ENCODE assay signal across 8 cellular contexts in genomic region chr18:812673-813404, GRCh38. TPM values are rescaled to one million over a fixed set of nuclear protein-coding genes. Genes with fewer than 3 reads are reported as not detected.
DNase-seq lines count a peak whose midpoint lies in the region; ATAC-seq and TF ChIP-seq lines count a peak whose summit lies in the region.

No MANE protein-coding gene starts in this region.

- peak overlapping the region; percentile 87 to 94 (median 93) for H3K4me3 Mint-ChIP-seq in CD4-positive, CD25-positive, alpha-beta regulatory T cell
- peak overlapping the region; percentile 95 for H3K4me3 Mint-ChIP-seq in activated naive CD4-positive, alpha-beta T cell treated with anti-CD3 and anti-CD28 coated beads, Interleukin-2, amount 50 U/mL, for 24 hours

- WGBS in upper lobe of left lung, 2 donors = 0 to 1% methylated on average over 12 to 33 of the region's 33 CpGs

- no peaks in the 10 kb centered on the region for H3K9me3 Mint-ChIP-seq in CD4-positive, CD25-positive, alpha-beta regulatory T cell
- no peaks in the 10 kb centered on the region for H3K9me3 Mint-ChIP-seq in activated naive CD4-positive, alpha-beta T cell treated with anti-CD3 and anti-CD28 coated beads, Interleukin-2, amount 50 U/mL, for 24 hours

- peak; percentile 60 to 64 for ATAC-seq in CD4-positive, CD25-positive, alpha-beta regulatory T cell (ENCODE audit: low read depth in 2 of 2)
- ATAC-seq in GM19452 (IDR thresholded peaks at IDR 0.05; ENCODE audit: unreplicated experiment) = peak; percentile 30
- ATAC-seq in upper lobe of left lung (ENCODE audit: low FRiP score in 2 of 2) = peak; percentile 80 to 85

- H3K4me1 ChIP-seq in CD4-positive, CD25-positive, alpha-beta regulatory T cell (ENCODE audit: control insufficient read depth, insufficient read depth, low read length, poor library complexity, severe bottlenecking) = peaks cover 33% of the 10 kb centered on the region
- H3K4me1 ChIP-seq in cardiac muscle cell (ENCODE audit: low read depth) (peaks cover 14% of the 10 kb centered on the region), upper lobe of left lung (peaks cover 8 to 37% (median 12%) of the 10 kb centered on the region in 4 donors)

- peak overlapping the region; percentile 97 to 99 (median 98) for H3K27ac Mint-ChIP-seq in CD4-positive, CD25-positive, alpha-beta regulatory T cell
- H3K27ac Mint-ChIP-seq in activated naive CD4-positive, alpha-beta T cell treated with anti-CD3 and anti-CD28 coated beads, Interleukin-2, amount 50 U/mL, for 24 hours = peak overlapping the region; percentile 99

- H3K4me3 ChIP-seq in CD4-positive, CD25-positive, alpha-beta regulatory T cell (ENCODE audit: low read depth, low read length) = peak overlapping the region; percentile 82
- H3K4me3 ChIP-seq in cardiac muscle cell (peak overlapping the region; percentile 98), upper lobe of left lung (peak overlapping the region; percentile 36 to 88 (median 78))

- peak in 1 of 4 donors; percentile 1 for TF ChIP-seq EP300 in upper lobe of left lung (IDR thresholded peaks at IDR 0.05)

- in situ Hi-C loops in SK-MEL-5 (cut with HindIII; ENCODE audit: low pct_unique_long_range_greater_than_20kb, low sequenced_read_pairs) = no loop called here

- H3K4me1 Mint-ChIP-seq in CD4-positive, CD25-positive, alpha-beta regulatory T cell = peaks cover 23 to 76% (median 48%) of the 10 kb centered on the region in 4 donors
- peaks cover 66% of the 10 kb centered on the region for H3K4me1 Mint-ChIP-seq in activated naive CD4-positive, alpha-beta T cell treated with anti-CD3 and anti-CD28 coated beads, Interleukin-2, amount 50 U/mL, for 24 hours

- DNase-seq in CD4-positive, CD25-positive, alpha-beta regulatory T cell = peak; percentile 53 to 83 (median 77)
- peak; percentile 58 for DNase-seq in HK-2 (ENCODE audit: unreplicated experiment)
- peak; percentile 69 for DNase-seq in SK-MEL-5 (ENCODE audit: low read depth, low spot score)
- peak in 1 of 2 donors; percentile 95 for DNase-seq in cardiac muscle cell (ENCODE audit: low read depth in 1 of 2, low spot score in 1 of 2)
- DNase-seq in pons (ENCODE audit: low spot score) = peak; percentile 31
- DNase-seq in upper lobe of left lung = peak in 1 of 2 donors; percentile 79

- no peaks in the 10 kb centered on the region for H3K36me3 Mint-ChIP-seq in CD4-positive, CD25-positive, alpha-beta regulatory T cell
- H3K36me3 Mint-ChIP-seq in activated naive CD4-positive, alpha-beta T cell treated with anti-CD3 and anti-CD28 coated beads, Interleukin-2, amount 50 U/mL, for 24 hours = peaks cover 3% of the 10 kb centered on the region

- H3K27me3 ChIP-seq in CD4-positive, CD25-positive, alpha-beta regulatory T cell (ENCODE audit: control insufficient read depth, insufficient read depth, low read length) = peaks cover 20% of the 10 kb centered on the region
- no peaks in the 10 kb centered on the region for H3K27me3 ChIP-seq in cardiac muscle cell
- no peaks in the 10 kb centered on the region for H3K27me3 ChIP-seq in upper lobe of left lung

- H3K36me3 ChIP-seq in CD4-positive, CD25-positive, alpha-beta regulatory T cell (ENCODE audit: control insufficient read depth, insufficient read depth, low read length) = no peaks in the 10 kb centered on the region
- no peaks in the 10 kb centered on the region for H3K36me3 ChIP-seq in cardiac muscle cell
- no peaks in the 10 kb centered on the region for H3K36me3 ChIP-seq in upper lobe of left lung

- peak overlapping the region; percentile 88 for H3K27ac ChIP-seq in CD4-positive, CD25-positive, alpha-beta regulatory T cell (ENCODE audit: insufficient read depth, low read length, poor library complexity, severe bottlenecking)
- H3K27ac ChIP-seq in cardiac muscle cell (peak overlapping the region; percentile 98), upper lobe of left lung (peak overlapping the region; percentile 93 to 96 (median 96))

- no peak for TF ChIP-seq CTCF in cardiac muscle cell (IDR thresholded peaks at IDR 0.05; ENCODE audit: low read depth, low read length)
- no peak for TF ChIP-seq CTCF in upper lobe of left lung (IDR thresholded peaks at IDR 0.05)

- peak in 1 of 4 donors; percentile 47 for TF ChIP-seq POLR2A in upper lobe of left lung (IDR thresholded peaks at IDR 0.05)

- H3K9me3 ChIP-seq in CD4-positive, CD25-positive, alpha-beta regulatory T cell (ENCODE audit: control insufficient read depth in 2 of 2, low read length in 2 of 2) = no peaks in the 10 kb centered on the region
- H3K9me3 ChIP-seq in cardiac muscle cell (ENCODE audit: low read depth) (no peaks in the 10 kb centered on the region), upper lobe of left lung (no peaks in the 10 kb centered on the region)

- H3K27me3 Mint-ChIP-seq in CD4-positive, CD25-positive, alpha-beta regulatory T cell = peaks cover 27% of the 10 kb centered on the region
- H3K27me3 Mint-ChIP-seq in activated naive CD4-positive, alpha-beta T cell treated with anti-CD3 and anti-CD28 coated beads, Interleukin-2, amount 50 U/mL, for 24 hours = no peaks in the 10 kb centered on the region

RNA-seq across cellular contexts. Expression of gene YES1, which starts 0.8 kb away (rescaled TPM):
- 4.1 TPM for total RNA-seq in CD4-positive, CD25-positive, alpha-beta regulatory T cell
- 1 to 10 TPM in 2 of 4 donors, under 1 TPM in 2; 0.23 to 2.1 (median 1.2) TPM for polyA plus RNA-seq in CD4-positive, CD25-positive, alpha-beta regulatory T cell
- 50.9 and 54.1 TPM in 2 replicates for total RNA-seq in SK-MEL-5 (2014; rRNA removed; shearing (Covaris generic))
- polyA plus RNA-seq in SK-MEL-5 (2015; cell fraction: cytosol; rRNA removed) = 55.9 and 87.8 TPM in 2 replicates
- 8.4 and 30.5 TPM in 2 replicates for polyA plus RNA-seq in SK-MEL-5 (2015; cell fraction: nucleus; rRNA removed)
- total RNA-seq in cardiac muscle cell (96.0 and 124 TPM in 2 replicates), upper lobe of left lung (100 to 1,000 TPM in 2 of 6 donors, 10 to 100 TPM in 4; 24.1 to 118 (median 55.0) TPM)
- 18.5 and 20.6 TPM in 2 replicates for polyA plus RNA-seq in cardiac muscle cell

Comparison
In these comparisons a context has a peak if more than half of its experiments do, and no peak if none do; other contexts are left out.
1. ATAC-seq: peak in every context shown above with its lines; median percentile 82 in upper lobe of left lung; 62 in CD4-positive, CD25-positive, alpha-beta regulatory T cell; 30 in GM19452.